ENCODE assay signal across 24 cellular contexts in the genomic region with DNA sequence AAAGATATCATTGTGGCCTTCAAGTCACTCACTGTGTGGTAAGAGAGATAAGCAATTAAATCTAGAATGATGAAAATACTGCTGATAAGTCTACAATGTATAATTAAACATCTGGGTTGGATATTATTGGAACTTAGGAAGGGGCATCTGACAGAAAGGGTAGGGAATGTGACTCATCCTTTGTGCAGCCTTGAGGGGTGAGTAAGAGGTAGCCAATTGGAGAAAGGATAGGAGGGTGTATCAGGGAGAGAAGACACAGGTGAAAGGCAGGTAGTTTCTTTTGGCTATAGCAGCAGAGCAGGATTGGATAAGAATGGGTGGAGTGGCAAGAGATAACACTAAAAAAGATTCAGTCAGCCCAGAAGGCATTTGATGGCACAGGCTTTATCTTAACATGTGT.
"Had no signal": no experiment of that assay in that cellular context is flagged by ENCODE, and none has a peak within 500 bp of the region (broad histone marks: within the 10 kb centered on the region; RNA-seq: fewer than 3 reads in every experiment).

No MANE protein-coding gene starts in this region.

- H3K27ac ChIP-seq: dorsolateral prefrontal cortex, epithelial cell of prostate, esophagus muscularis mucosa, gastroesophageal sphincter, neutrophil, right atrium auricular region, sigmoid colon, skin epidermis, stomach, thoracic aorta, transverse colon had no signal

- DNase-seq: cortex of kidney; dorsolateral prefrontal cortex; effector CD8-positive, alpha-beta T cell; glutamatergic neuron; islet precursor cell; left cardiac atrium; left ventricle myocardium superior; mesendoderm; naive thymus-derived CD8-positive, alpha-beta T cell; sigmoid colon; stimulated activated CD4-positive, alpha-beta T cell treated with anti-CD3 and anti-CD28 coated beads, Interleukin-2, amount 100 ng/mL, for 24 hours; stimulated activated CD4-positive, alpha-beta T cell treated with anti-CD3 and anti-CD28 coated beads, Interleukin-4, amount 100 ng/mL, for 4 hours; stimulated activated naive B cell treated with anti-CD40 and anti-IgM and Interleukin-4, amounts not matched to agents 10 μg/mL and 1 μg/mL and 100 μg/mL, for 72 hours; stomach; substantia nigra; transverse colon had no signal

- H3K4me3 ChIP-seq: dorsolateral prefrontal cortex, esophagus muscularis mucosa, gastroesophageal sphincter, lung, right atrium auricular region, sigmoid colon, skin epidermis, stomach, thoracic aorta, transverse colon had no signal
